Comparison of ENCODE assay signal across 28 cellular contexts in genomic region chr12:51873251-51873994, GRCh38. TPM values are rescaled to one million over a fixed set of nuclear protein-coding genes. Genes with fewer than 3 reads are reported as not detected.
DNase-seq lines count a peak whose midpoint lies in the region; ATAC-seq, FAIRE-seq and TF ChIP-seq lines count a peak whose summit lies in the region.
"Had no signal": no experiment of that assay in that cellular context is flagged by ENCODE, and none has a peak within 500 bp of the region (broad histone marks: within the 10 kb centered on the region; RNA-seq: fewer than 3 reads in every experiment).

No MANE protein-coding gene starts in this region.

- no peak overlapping the region; the same call in 1 of the 2 replicates for H3K18ac ChIP-seq in H1 (ENCODE audit: extremely low read depth, low read length)

- no peak overlapping the region for H3K56ac ChIP-seq in H1 (replicated peaks; ENCODE audit: insufficient read length, low read depth, low read length)

- H2BK12ac ChIP-seq in H1 (ENCODE audit: low read depth, low read length): no peak overlapping the region

- H4K20me1 ChIP-seq in H1 (replicated peaks in 1 of 2; ENCODE audit: control insufficient read depth in 1 of 2, insufficient read depth in 2 of 2, low read length in 2 of 2): peaks cover 0 to 1% of the 10 kb centered on the region in 2 experiments
- H4K20me1 ChIP-seq in neural progenitor cell (ENCODE audit: low read depth): peaks cover 39% of the 10 kb centered on the region

- no peaks in the 10 kb centered on the region for H3K36me3 Mint-ChIP-seq in neural progenitor cell
- H3K36me3 Mint-ChIP-seq: CD4-positive, alpha-beta memory T cell had no signal

- no peak overlapping the region for H3K23ac ChIP-seq in H1 (ENCODE audit: insufficient read length)

- TF ChIP-seq CTCF in WERI-Rb-1 (IDR thresholded peaks at IDR 0.05; ENCODE audit: low read depth, low read length) (no peak), H1 (IDR thresholded peaks at IDR 0.05; ENCODE audit: control extremely low read depth in 1 of 3, insufficient read depth in 1 of 3, low read depth in 1 of 3, low read length in 3 of 3) (no peak), neural progenitor cell (IDR thresholded peaks at IDR 0.05) (no peak)

- peak overlapping the region; percentile 88; the same call in 1 of the 2 replicates for H2AK5ac ChIP-seq in H1 (ENCODE audit: low read depth, low read length)

- no peak overlapping the region for H3K27ac Mint-ChIP-seq in neural progenitor cell
- H3K27ac Mint-ChIP-seq: CD4-positive, alpha-beta memory T cell had no signal

- no peak overlapping the region for H3K4me3 Mint-ChIP-seq in neural progenitor cell
- H3K4me3 Mint-ChIP-seq: CD4-positive, alpha-beta memory T cell had no signal

- TF ChIP-seq RAD21 in H1 (IDR thresholded peaks at IDR 0.05 in 1 of 2, conservative IDR thresholded peaks at IDR 0.05 in 1 of 2; ENCODE audit: low read depth in 2 of 2, low read length in 2 of 2): no peak

- peaks cover 58% of the 10 kb centered on the region for H3K4me1 Mint-ChIP-seq in neural progenitor cell

- H3K36me3 ChIP-seq in WERI-Rb-1 (no peaks in the 10 kb centered on the region), H1 (ENCODE audit: control insufficient read depth in 2 of 4, insufficient read depth in 4 of 4, low read length in 3 of 4) (no peaks in the 10 kb centered on the region), neural progenitor cell (no peaks in the 10 kb centered on the region), aorta (ENCODE audit: control insufficient read depth in 1 of 2, insufficient read depth in 2 of 2, low read length in 1 of 2) (no peaks in the 10 kb centered on the region)

- H3K79me1 ChIP-seq in H1 (ENCODE audit: low read depth, low read length): no peaks in the 10 kb centered on the region

- intact Hi-C loops in aorta (cut with DNase I): no loop called here

- no peak for ATAC-seq in aorta (ENCODE audit: low FRiP score)
- no peak for ATAC-seq in GM21381 (IDR thresholded peaks at IDR 0.05; ENCODE audit: unreplicated experiment)
- ATAC-seq in HG03196 (IDR thresholded peaks at IDR 0.05; ENCODE audit: unreplicated experiment): no peak
- ATAC-seq: A549, GM12878 had no signal

- H3K4me2 ChIP-seq in H1 (ENCODE audit: insufficient read depth in 1 of 2, low read depth in 2 of 2, low read length in 2 of 2): no peak overlapping the region
- peak overlapping the region; percentile 41 for H3K4me2 ChIP-seq in neural progenitor cell
- H3K4me2 ChIP-seq: A549 had no signal

- 83% methylated on average over 8 of the region's 8 CpGs; no CpG with 5 or more reads in 1 of the 2 experiments for WGBS in H1 (ENCODE audit: extremely low coverage in 1 of 2, insufficient coverage in 1 of 2, insufficient read length in 1 of 2, insufficient replicate concordance in 2 of 2, low coverage in 1 of 2, low lambda C conversion rate in 2 of 2, missing lambda C conversion rate in 1 of 2), 2 experiments
- WGBS in aorta, 2 donors: 79 to 83% methylated on average over 8 of the region's 8 CpGs

- CTCF ChIA-PET in H1 (lab: Charles Lee; ENCODE audit: partially characterized antibody): interaction anchor here (0.6 to 10.6 kb wide), 21 partner anchors 9 to 840 kb away, joined by 3 to 139 read pairs (median 6); partner anchors contain the start of gene ANKRD33

- no peak overlapping the region for H2BK120ac ChIP-seq in H1 (replicated peaks; ENCODE audit: low read depth, low read length)

- H3K4me1 ChIP-seq in H1 (replicated peaks in 1 of 4; ENCODE audit: control insufficient read depth in 3 of 4, insufficient read depth in 4 of 4, low read length in 3 of 4) (peaks cover 4 to 24% (median 16%) of the 10 kb centered on the region in 4 experiments), neural progenitor cell (peaks cover 33% of the 10 kb centered on the region), aorta (ENCODE audit: control insufficient read depth in 1 of 2, insufficient read depth in 2 of 2, low read length in 2 of 2) (no peaks in the 10 kb centered on the region)
- H3K4me1 ChIP-seq: A549 had no signal

- H3K9me3 Mint-ChIP-seq in neural progenitor cell: no peaks in the 10 kb centered on the region

- DNase-seq in WERI-Rb-1 (peak; percentile 9), H1 (ENCODE audit: low read depth in 1 of 2, low spot score in 2 of 2) (no peak), neural progenitor cell (ENCODE audit: low spot score) (peak; percentile 54), aorta (peak; percentile 19 to 25), HPDE6-E6E7 (ENCODE audit: extremely low spot score) (no peak)
- DNase-seq: C1 segment of cervical spinal cord; CD4-positive, alpha-beta memory T cell; COR-L47; KBM-7; MV-4-11; NCI-H1105; NCI-H146; NCI-H2029 treated with DMSO at 0.1 percent for 48 hours; NCI-H2227 treated with DMSO at 0.1 percent for 48 hours; NCI-H526 treated with DMSO at 0.1 percent for 48 hours; SIG-M5 had no signal

- H2BK20ac ChIP-seq in H1 (ENCODE audit: low read length): 0 out of 2 replicates have a peak overlapping the region, but pooled peaks have one; percentile 48

- no peak overlapping the region for H4K91ac ChIP-seq in H1 (replicated peaks; ENCODE audit: insufficient read length, low read length)

- no peak for FAIRE-seq in H1 (lab: Jason Lieb, UNC)
- FAIRE-seq: A549, G401.6, GM12878, RCC 7860 had no signal

- no peak for TF ChIP-seq EP300 in H1 (IDR thresholded peaks at IDR 0.05; ENCODE audit: borderline replicate concordance in 1 of 2, low read depth in 2 of 2, low read length in 2 of 2)

- H3K4me3 ChIP-seq in WERI-Rb-1 (ENCODE audit: low read depth, low read length): no peak overlapping the region
- H3K4me3 ChIP-seq in H1 (ENCODE audit: extremely low read depth in 1 of 4, insufficient read depth in 2 of 4, low read depth in 3 of 4, low read length in 4 of 4): no peak overlapping the region
- no peak overlapping the region for H3K4me3 ChIP-seq in neural progenitor cell
- H3K4me3 ChIP-seq in aorta (ENCODE audit: low read length in 2 of 2): no peak overlapping the region
- H3K4me3 ChIP-seq: A549, GM12878, SK-N-MC had no signal

- POLR2A ChIA-PET in H1 (lab: Charles Lee; ENCODE audit: partially characterized antibody): interaction anchor here (0.9 to 2.5 kb wide), 5 partner anchors 11 to 277 kb away, joined by 3 to 15 read pairs (median 4); no protein-coding TSS in a partner anchor

- H4K5ac ChIP-seq in H1 (ENCODE audit: insufficient read length, low read depth, low read length): no peak overlapping the region

- H3K4ac ChIP-seq in H1 (replicated peaks; ENCODE audit: insufficient read length, low read depth, low read length): no peak overlapping the region

- H3K9me3 ChIP-seq in WERI-Rb-1 (ENCODE audit: severe bottlenecking) (no peaks in the 10 kb centered on the region), H1 (ENCODE audit: insufficient read depth in 2 of 2, low read depth in 1 of 2, low read length in 1 of 2) (no peaks in the 10 kb centered on the region), neural progenitor cell (ENCODE audit: low read depth) (no peaks in the 10 kb centered on the region), aorta (ENCODE audit: control insufficient read depth, low read length) (no peaks in the 10 kb centered on the region)
- H3K9me3 ChIP-seq: A549 had no signal

- peak overlapping the region; percentile 92 for H3K27ac ChIP-seq in WERI-Rb-1
- no peak overlapping the region for H3K27ac ChIP-seq in H1 (ENCODE audit: low read depth, low read length)
- no peak overlapping the region for H3K27ac ChIP-seq in neural progenitor cell
- no peak overlapping the region for H3K27ac ChIP-seq in aorta (ENCODE audit: low read depth in 1 of 2, low read length in 2 of 2)
- H3K27ac ChIP-seq: A549, SK-N-MC had no signal

- H3K79me2 ChIP-seq in H1 (ENCODE audit: control insufficient read depth in 1 of 2, insufficient read depth in 2 of 2, low read length in 2 of 2) (no peaks in the 10 kb centered on the region), neural progenitor cell (ENCODE audit: low read depth) (no peaks in the 10 kb centered on the region)

- no peaks in the 10 kb centered on the region for H3K27me3 ChIP-seq in WERI-Rb-1 (ENCODE audit: insufficient read depth, low read depth, severe bottlenecking)
- peaks cover 0 to 15% (median 11%) of the 10 kb centered on the region in 4 experiments; a peak in 6 of 7 replicates for H3K27me3 ChIP-seq in H1 (replicated peaks in 1 of 4; ENCODE audit: control insufficient read depth in 3 of 4, extremely low read depth in 1 of 4, insufficient read depth in 3 of 4, low read length in 3 of 4)
- H3K27me3 ChIP-seq in neural progenitor cell: peaks cover 46% of the 10 kb centered on the region
- H3K27me3 ChIP-seq in aorta (ENCODE audit: control insufficient read depth in 1 of 2, insufficient read depth in 2 of 2, low read length in 1 of 2): no peaks in the 10 kb centered on the region

- peaks cover 31% of the 10 kb centered on the region for H3K27me3 Mint-ChIP-seq in neural progenitor cell (ENCODE audit: insufficient read depth, low read depth)

- H4K8ac ChIP-seq in H1 (ENCODE audit: extremely low read depth, insufficient read depth, low read length): no peak overlapping the region

- TF ChIP-seq POLR2A in H1 (IDR thresholded peaks at IDR 0.05; ENCODE audit: control extremely low read depth in 1 of 2, low read depth in 2 of 2, low read length in 2 of 2): no peak

- H3F3A ChIP-seq in neural progenitor cell (ENCODE audit: low read depth): peaks cover 38% of the 10 kb centered on the region

- no peak overlapping the region for H3K14ac ChIP-seq in H1 (ENCODE audit: insufficient read length)

- H2BK15ac ChIP-seq in H1 (ENCODE audit: low read length): peak overlapping the region; percentile 72; the same call in 1 of the 2 replicates

- H2AFZ ChIP-seq in H1 (ENCODE audit: low read length) (no peak overlapping the region), neural progenitor cell (replicated peaks) (no peak overlapping the region)

- H3K9ac ChIP-seq in H1 (replicated peaks in 1 of 4; ENCODE audit: extremely low read depth in 1 of 4, low read depth in 3 of 4, low read length in 3 of 4) (no peak overlapping the region; a peak in 1 of 7 replicates), neural progenitor cell (no peak overlapping the region)

- H2BK5ac ChIP-seq in H1 (ENCODE audit: low read depth, low read length): no peak overlapping the region

- H3K23me2 ChIP-seq in H1 (ENCODE audit: low read depth, low read length): peaks cover 12% of the 10 kb centered on the region; the same call in 1 of the 2 replicates

RNA-seq across cellular contexts. Expression of gene ANKRD33, which starts 14.5 kb away (rescaled TPM):
- total RNA-seq in H1 (2021; fragmentation: NEBNext Ultra II Directional; extraction: Animal tissue kit (Norgen Biotek cat#: 25700)): 0.19 and 0.41 TPM in 2 replicates
- polyA plus RNA-seq in H1 (2011; rRNA removed): 0.53 and 1.5 TPM in 2 replicates
- polyA plus RNA-seq in H1 (2011; cell fraction: cytosol; rRNA removed): 1.1 TPM
- 8.7 TPM for polyA plus RNA-seq in H1 (2011; cell fraction: nucleus; rRNA removed)
- polyA plus RNA-seq in H1 (2012, experiment 1 of 2): 0.53 to 1.1 TPM (median 0.62 TPM) in 4 replicates
- polyA plus RNA-seq in H1 (2012, experiment 2 of 2): 0.39 TPM
- polyA plus RNA-seq in H1 (2013, experiment 1 of 2): 0.34 TPM
- polyA plus RNA-seq in H1 (2013, experiment 2 of 2): 0.57 TPM
- polyA minus RNA-seq in H1 (2011; rRNA and poly(A)+ RNA removed): 0.34 and 0.73 TPM in 2 replicates
- not detected for polyA minus RNA-seq in H1 (2011; cell fraction: cytosol; rRNA and poly(A)+ RNA removed)
- 3.4 TPM for polyA minus RNA-seq in H1 (2011; cell fraction: nucleus; rRNA and poly(A)+ RNA removed)
- total RNA-seq in neural progenitor cell (ENCODE audit: low replicate concordance): 0.39 and 0.46 TPM in 2 replicates
- total RNA-seq in aorta: under 1 TPM in 1 of 2 donors, not detected in 1; 0.54 TPM
- not detected for polyA plus RNA-seq in aorta
- total RNA-seq: CD4-positive, alpha-beta memory T cell; GM12878; H4; HT1080; LHCN-M2; MCF 10A; NCI-H460 had no signal
- polyA plus RNA-seq: A549; CD4-positive, alpha-beta memory T cell; GM12878 had no signal

RNA-seq across cellular contexts. Expression of gene FIGNL2, which starts 24.9 kb away (rescaled TPM):
- 6.5 and 7.5 TPM in 2 replicates for total RNA-seq in H1 (2021; fragmentation: NEBNext Ultra II Directional; extraction: Animal tissue kit (Norgen Biotek cat#: 25700))
- polyA plus RNA-seq in H1 (2011; rRNA removed) (7.1 and 10.9 TPM in 2 replicates), aorta (under 1 TPM in 1 of 2 donors, not detected in 1; 0.08 TPM)
- polyA plus RNA-seq in H1 (2011; cell fraction: cytosol; rRNA removed): 6.7 TPM
- 12.7 TPM for polyA plus RNA-seq in H1 (2011; cell fraction: nucleus; rRNA removed)
- polyA plus RNA-seq in H1 (2012, experiment 1 of 2): 4.7 to 5.7 TPM (median 5.2 TPM) in 4 replicates
- polyA plus RNA-seq in H1 (2012, experiment 2 of 2): 4.7 TPM
- polyA plus RNA-seq in H1 (2013, experiment 1 of 2): 2.7 TPM
- polyA plus RNA-seq in H1 (2013, experiment 2 of 2): 2.2 TPM
- 3.0 and 6.3 TPM in 2 replicates for polyA minus RNA-seq in H1 (2011; rRNA and poly(A)+ RNA removed)
- 7.0 TPM for polyA minus RNA-seq in H1 (2011; cell fraction: cytosol; rRNA and poly(A)+ RNA removed)
- 11.2 TPM for polyA minus RNA-seq in H1 (2011; cell fraction: nucleus; rRNA and poly(A)+ RNA removed)
- total RNA-seq in neural progenitor cell (ENCODE audit: low replicate concordance) (9.3 and 25.1 TPM in 2 replicates), aorta (1 to 10 TPM; 1.0 to 2.1 TPM)
- total RNA-seq: GM12878, H4, MCF 10A had no signal
- polyA plus RNA-seq: GM12878 had no signal

RNA-seq across cellular contexts. Expression of gene ACVRL1, which starts 33.9 kb away (rescaled TPM):
- 0.09 TPM in 1 of 2 replicates, not detected in the other for total RNA-seq in H1 (2021; fragmentation: NEBNext Ultra II Directional; extraction: Animal tissue kit (Norgen Biotek cat#: 25700))
- 0.35 and 0.50 TPM in 2 replicates for polyA plus RNA-seq in H1 (2011; rRNA removed)
- polyA plus RNA-seq in H1 (2011; cell fraction: cytosol; rRNA removed): 0.54 TPM
- 1.2 TPM for polyA plus RNA-seq in H1 (2011; cell fraction: nucleus; rRNA removed)
- polyA plus RNA-seq in H1 (2012, experiment 1 of 2): 0.59 to 0.90 TPM (median 0.84 TPM) in 4 replicates
- polyA plus RNA-seq in H1 (2012, experiment 2 of 2): 0.10 TPM
- polyA plus RNA-seq in H1 (2013, experiment 1 of 2): 0.39 TPM
- polyA plus RNA-seq in H1 (2013, experiment 2 of 2): 0.24 TPM
- polyA minus RNA-seq in H1 (2011; rRNA and poly(A)+ RNA removed): 0.39 and 0.82 TPM in 2 replicates
- polyA minus RNA-seq in H1 (2011; cell fraction: cytosol; rRNA and poly(A)+ RNA removed): not detected
- polyA minus RNA-seq in H1 (2011; cell fraction: nucleus; rRNA and poly(A)+ RNA removed): 1.4 TPM
- 0.22 and 2.0 TPM in 2 replicates for total RNA-seq in neural progenitor cell (ENCODE audit: low replicate concordance)
- total RNA-seq in aorta: 10 to 100 TPM; 53.6 to 96.9 TPM
- polyA plus RNA-seq in aorta: 10 to 100 TPM in 1 of 2 donors, 1 to 10 TPM in 1; 3.4 to 13.5 TPM
- total RNA-seq: GM12878, MCF 10A, NCI-H460 had no signal
- polyA plus RNA-seq: CD4-positive, alpha-beta memory T cell; GM12878 had no signal

Comparison
In these comparisons a context has a peak if more than half of its experiments do, and no peak if none do; other contexts are left out.
1. DNase-seq: peak in WERI-Rb-1 (single experiment), neural progenitor cell (single experiment) and aorta (2 of 2); none in H1 (0 of 2) and HPDE6-E6E7 (single experiment).
2. RNA of gene ACVRL1, which starts 33.9 kb away (total RNA-seq): 53.6 to 96.9 TPM in aorta; 0.22 to 2.0 TPM in neural progenitor cell and 0.09 TPM in H1; every median in the first group is over 10 times any median in the second.